In the genomic region with DNA sequence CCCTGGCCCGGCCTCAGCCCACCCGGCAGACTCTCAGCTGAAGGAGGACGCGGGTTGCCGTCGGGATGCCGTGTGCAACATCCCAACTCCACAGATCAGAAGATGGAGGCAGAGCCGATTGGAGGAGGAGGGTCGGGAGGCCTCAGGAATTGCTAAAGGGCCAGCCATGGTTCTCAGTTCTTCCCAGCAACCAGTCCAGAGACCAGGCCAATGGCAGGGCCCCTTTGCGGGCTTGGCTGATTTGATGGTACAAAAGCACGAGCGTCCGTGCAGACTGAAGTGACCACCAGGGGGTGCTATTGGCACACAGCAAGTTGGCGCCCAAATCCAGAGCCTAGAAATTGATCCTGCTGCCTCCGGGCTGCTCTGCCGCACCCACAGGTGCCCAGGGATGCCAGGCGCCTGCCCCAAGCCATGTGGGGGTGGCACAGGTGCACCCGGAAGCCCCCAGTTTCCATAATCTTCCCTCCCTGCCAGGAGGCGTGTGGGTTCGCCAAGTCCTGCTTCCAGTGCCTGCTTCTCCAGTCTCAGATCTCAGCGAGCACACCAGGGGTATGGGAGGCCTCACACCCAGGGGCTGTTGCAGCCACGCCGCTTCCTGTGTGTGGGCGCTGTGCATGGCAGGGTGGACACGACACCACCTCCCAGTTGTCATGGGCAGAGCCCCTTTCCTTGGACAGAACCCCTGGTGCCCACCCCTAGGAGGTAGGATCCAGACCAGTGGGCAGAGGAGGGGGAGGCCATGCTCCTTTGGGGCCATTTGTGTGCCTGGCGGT, we compare ENCODE assay signal across 9 cellular contexts. TPM values are rescaled to one million over a fixed set of nuclear protein-coding genes. Genes with fewer than 3 reads are reported as not detected.
DNase-seq lines count a peak whose midpoint lies in the region; ATAC-seq, FAIRE-seq and TF ChIP-seq lines count a peak whose summit lies in the region.
"Had no signal": no experiment of that assay in that cellular context is flagged by ENCODE, and none has a peak within 500 bp of the region (broad histone marks: within the 10 kb centered on the region; RNA-seq: fewer than 3 reads in every experiment).

No MANE protein-coding gene starts in this region.

- no peak overlapping the region for H3K4me3 ChIP-seq in CD8-positive, alpha-beta T cell (ENCODE audit: low read depth, low read length)
- no peak overlapping the region for H3K4me3 ChIP-seq in body of pancreas
- H3K4me3 ChIP-seq: SK-N-MC had no signal

- no peaks in the 10 kb centered on the region for H3K36me3 Mint-ChIP-seq in CD8-positive, alpha-beta T cell

- H3K9me3 Mint-ChIP-seq in CD8-positive, alpha-beta T cell = no peaks in the 10 kb centered on the region

- H3K36me3 ChIP-seq in CD8-positive, alpha-beta T cell (ENCODE audit: insufficient read depth, low read length) = no peaks in the 10 kb centered on the region
- no peaks in the 10 kb centered on the region for H3K36me3 ChIP-seq in body of pancreas (replicated peaks in 1 of 2; ENCODE audit: insufficient read depth in 1 of 2, low read depth in 2 of 2)

- peak; percentile 54 to 88 (median 81) for DNase-seq in CD8-positive, alpha-beta T cell
- peak; percentile 86 for DNase-seq in H54 (ENCODE audit: insufficient read length, low spot score)
- DNase-seq in NCI-H2107 (lab: John Stamatoyannopoulos, UW) = peak; percentile 83
- DNase-seq in UCSD-AML1 (lab: John Stamatoyannopoulos, UW; ENCODE audit: unreplicated experiment) = peak; percentile 81
- DNase-seq in body of pancreas = peak; percentile 88 to 91 (median 90)
- DNase-seq in iPS-NIHi11 (ENCODE audit: low spot score) = peak; percentile 93
- peak; percentile 65 to 80 for DNase-seq in stimulated activated CD4-positive, alpha-beta T cell treated with anti-CD3 and anti-CD28 coated beads, Interleukin-12 subunit alpha, Interleukin-12 subunit beta, amount 100 ng/mL, for 24 hours (ENCODE audit: low read depth in 2 of 2)

- TF ChIP-seq POLR2A in H54 (IDR thresholded peaks at IDR 0.05; ENCODE audit: low read depth, low read length) = no peak
- TF ChIP-seq POLR2A in body of pancreas (IDR thresholded peaks at IDR 0.05) = no peak

- H3K27ac Mint-ChIP-seq in CD8-positive, alpha-beta T cell = no peak overlapping the region

- H3K4me3 Mint-ChIP-seq in CD8-positive, alpha-beta T cell = no peak overlapping the region

- no peak overlapping the region for H3K27ac ChIP-seq in CD8-positive, alpha-beta T cell (ENCODE audit: low read depth, low read length)
- H3K27ac ChIP-seq in body of pancreas = no peak overlapping the region
- H3K27ac ChIP-seq: SK-N-MC had no signal

- POLR2A ChIA-PET in CD8-positive, alpha-beta T cell (lab: Charles Lee) = interaction anchor here (0.6 kb wide), 2 partner anchors 52 to 69 kb away, joined by 3 read pairs; no protein-coding TSS in a partner anchor

- no peaks in the 10 kb centered on the region for H3K4me1 ChIP-seq in CD8-positive, alpha-beta T cell (ENCODE audit: insufficient read depth, low read length)
- H3K4me1 ChIP-seq in body of pancreas = peaks cover 16% of the 10 kb centered on the region

- TF ChIP-seq CTCF in CD8-positive, alpha-beta T cell (IDR thresholded peaks at IDR 0.05) = peak; percentile 93
- peak; percentile 92 to 97 (median 94) for TF ChIP-seq CTCF in body of pancreas (IDR thresholded peaks at IDR 0.05)

- CTCF ChIA-PET in CD8-positive, alpha-beta T cell (lab: Charles Lee) = interaction anchor here (0.6 to 3.7 kb wide), 18 partner anchors 10 to 202 kb away, joined by 3 to 48 read pairs (median 4); a partner anchor contains a TSS

- FAIRE-seq in H54 (lab: Jason Lieb, UNC) = no peak

- H3K27me3 ChIP-seq in CD8-positive, alpha-beta T cell (ENCODE audit: insufficient read depth, low read length) = no peaks in the 10 kb centered on the region
- no peaks in the 10 kb centered on the region for H3K27me3 ChIP-seq in body of pancreas

- H3K9me3 ChIP-seq in CD8-positive, alpha-beta T cell (ENCODE audit: low read length) = no peaks in the 10 kb centered on the region
- H3K9me3 ChIP-seq in body of pancreas = no peaks in the 10 kb centered on the region

- peak; percentile 90 for ATAC-seq in CD8-positive, alpha-beta T cell
- peak; percentile 82 for ATAC-seq in body of pancreas
- ATAC-seq in GM21390 (IDR thresholded peaks at IDR 0.05; ENCODE audit: unreplicated experiment) = no peak

- no peaks in the 10 kb centered on the region for H3K4me1 Mint-ChIP-seq in CD8-positive, alpha-beta T cell (ENCODE audit: low read depth)

- 28 to 33% methylated on average over 8 to 26 of the region's 26 CpGs for WGBS in body of pancreas, 2 donors

- H3K27me3 Mint-ChIP-seq in CD8-positive, alpha-beta T cell (ENCODE audit: low read depth) = peaks cover 11% of the 10 kb centered on the region

- intact Hi-C loops in CD8-positive, alpha-beta T cell (cut with DNase I, micrococcal nuclease) = loop anchor here (1.0 to 5.0 kb wide), 5 partner anchors 62 to 425 kb away; no protein-coding TSS in a partner anchor
- intact Hi-C loops in body of pancreas (cut with DNase I) = loop anchor here (5.0 kb wide), 2 partner anchors 205 to 425 kb away; no protein-coding TSS in a partner anchor

RNA-seq across cellular contexts. Expression of a gene that starts 7.1 kb away (rescaled TPM):
- total RNA-seq in CD8-positive, alpha-beta T cell = not detected
- not detected for total RNA-seq in body of pancreas

RNA-seq across cellular contexts. Expression of a gene that starts 18.3 kb away (rescaled TPM):
- total RNA-seq in CD8-positive, alpha-beta T cell = under 1 TPM; 0.44 to 0.60 TPM
- total RNA-seq in body of pancreas = 1 to 10 TPM; 5.4 to 6.3 TPM

RNA-seq across cellular contexts. Expression of a gene that starts 19.7 kb away (rescaled TPM):
- total RNA-seq in CD8-positive, alpha-beta T cell = not detected
- not detected for total RNA-seq in body of pancreas

RNA-seq across cellular contexts. Expression of a gene that starts 34.5 kb away (rescaled TPM):
- total RNA-seq in CD8-positive, alpha-beta T cell = 100 to 1,000 TPM; 369 to 385 TPM
- total RNA-seq in body of pancreas = not detected

Comparison
In these comparisons a context has a peak if more than half of its experiments do, and no peak if none do; other contexts are left out.
1. RNA of a gene that starts 18.3 kb away (total RNA-seq): 5.4 to 6.3 TPM in body of pancreas; 0.44 to 0.60 TPM in CD8-positive, alpha-beta T cell; every median in the first group is over 4 times any median in the second.
2. Peak in every context shown above with its lines, with median percentiles within 50 percentile points of each other: DNase-seq.